ENCODE assay signal across 11 cellular contexts in the genomic region with DNA sequence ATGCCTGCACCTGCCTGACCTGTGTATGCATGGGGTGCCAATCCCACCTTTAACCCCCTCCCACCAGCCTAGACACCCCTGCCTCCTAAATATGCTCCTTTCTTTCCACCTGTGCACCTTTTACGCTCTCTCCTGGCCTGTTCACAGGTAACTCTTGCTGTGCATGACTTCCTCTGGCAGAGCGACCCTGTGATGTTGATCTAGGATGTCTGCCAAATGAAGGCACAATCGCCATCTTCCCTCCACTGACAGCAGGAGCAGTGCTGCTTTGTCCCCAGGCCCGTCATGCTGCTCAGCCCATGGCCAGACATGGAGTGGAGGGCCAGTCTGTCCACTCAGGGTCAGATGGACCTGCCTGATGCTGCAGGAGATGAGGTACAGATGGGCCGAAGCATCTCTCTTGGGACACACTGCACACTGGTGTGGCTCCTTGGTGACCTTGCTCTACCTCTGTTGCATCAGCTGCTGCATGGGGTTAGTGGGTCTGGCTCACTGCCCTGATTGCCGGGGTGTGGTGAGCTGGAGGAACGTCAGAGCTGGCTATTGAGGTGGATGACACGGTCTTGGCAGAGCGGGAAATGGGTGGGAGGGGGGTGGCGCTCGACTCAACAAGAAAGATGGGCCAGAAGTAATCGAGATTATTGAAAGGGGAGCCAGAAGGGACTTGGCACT.
A peak's percentile ranks its signal among the peaks of the same experiment; 100 is the strongest.
DNase-seq lines count a peak whose midpoint lies in the region; ATAC-seq and TF ChIP-seq lines count a peak whose summit lies in the region.
"Had no signal": no experiment of that assay in that cellular context is flagged by ENCODE, and none has a peak within 500 bp of the region (broad histone marks: within the 10 kb centered on the region; RNA-seq: fewer than 3 reads in every experiment).

No MANE protein-coding gene starts in this region.

- H3K4me1 ChIP-seq in PC-3 (ENCODE audit: insufficient read depth, low read length) (peaks cover 46% of the 10 kb centered on the region), thyroid gland (peaks cover 24 to 51% of the 10 kb centered on the region in 2 donors)

- POLR2A ChIA-PET in PC-3 (lab: Charles Lee; ENCODE audit: unreplicated experiment): no interaction called here

- peak overlapping the region; percentile 53 for H3K27ac ChIP-seq in PC-3 (ENCODE audit: low read length)
- H3K27ac ChIP-seq in thyroid gland: no peak overlapping the region
- H3K27ac ChIP-seq: 22Rv1, neutrophil had no signal

- no peak for TF ChIP-seq POLR2A in thyroid gland (IDR thresholded peaks at IDR 0.05)

- no peaks in the 10 kb centered on the region for H3K79me2 ChIP-seq in PC-3 (ENCODE audit: low read length)

- BruUV-seq in PC-3 (replicated peaks; lab: Mats Ljungman, UMichigan): no TSS peak

- no peaks in the 10 kb centered on the region for H3K9me2 ChIP-seq in PC-3 (replicated peaks; ENCODE audit: low read length)

- intact Hi-C loops in PC-3 (cut with micrococcal nuclease) (no loop called here), thyroid gland (cut with DNase I) (no loop called here)

- no peak overlapping the region for H2AFZ ChIP-seq in PC-3 (ENCODE audit: low read length)

- no peaks in the 10 kb centered on the region for H3K9me3 ChIP-seq in PC-3 (ENCODE audit: low read length)
- H3K9me3 ChIP-seq in thyroid gland: no peaks in the 10 kb centered on the region
- H3K9me3 ChIP-seq: neutrophil had no signal

- H3K4me3 ChIP-seq in PC-3 (ENCODE audit: low read length) (no peak overlapping the region), fibroblast of mammary gland (ENCODE audit: control insufficient read depth, low read depth, low read length) (no peak overlapping the region), thyroid gland (replicated peaks in 1 of 3) (no peak overlapping the region)

- no peaks in the 10 kb centered on the region for H3K36me3 ChIP-seq in PC-3 (ENCODE audit: low read depth, low read length)
- H3K36me3 ChIP-seq in thyroid gland: no peaks in the 10 kb centered on the region
- H3K36me3 ChIP-seq: neutrophil had no signal

- ATAC-seq in PC-3: peak; percentile 33; the same call in 1 of the 2 replicates

- H3K4me2 ChIP-seq in PC-3 (ENCODE audit: low read length): peak overlapping the region; percentile 11; the same call in 1 of the 2 replicates

- CTCF ChIA-PET in PC-3 (lab: Charles Lee): no interaction called here

- no peaks in the 10 kb centered on the region for H3F3A ChIP-seq in PC-3 (ENCODE audit: low read length, unreplicated experiment)

- WGBS in thyroid gland, 2 donors: 34 to 39% methylated on average over 12 of the region's 12 CpGs

- H3K9ac ChIP-seq in PC-3 (ENCODE audit: low read length): no peak overlapping the region

- H4K20me1 ChIP-seq in PC-3 (ENCODE audit: low read length): no peaks in the 10 kb centered on the region

- TF ChIP-seq CTCF in PC-3 (conservative IDR thresholded peaks at IDR 0.05; ENCODE audit: low read depth, low read length) (no peak), fibroblast of mammary gland (conservative IDR thresholded peaks at IDR 0.05; ENCODE audit: control insufficient read depth, insufficient read depth, low read depth, low read length) (no peak), thyroid gland (IDR thresholded peaks at IDR 0.05) (no peak), GM20000 (IDR thresholded peaks at IDR 0.05; ENCODE audit: extremely low read depth, missing control alignments) (no peak)

- H3K27me3 ChIP-seq in PC-3 (ENCODE audit: low read length): no peaks in the 10 kb centered on the region
- no peaks in the 10 kb centered on the region for H3K27me3 ChIP-seq in thyroid gland

- DNase-seq in DMS 273 (lab: John Stamatoyannopoulos, UW; ENCODE audit: unreplicated experiment): peak; percentile 31
- no peak for DNase-seq in DMS 273 treated with DMSO at 0.1 percent for 48 hours (lab: John Stamatoyannopoulos, UW)
- peak; percentile 66 for DNase-seq in PC-3
- peak; percentile 94 for DNase-seq in fibroblast of mammary gland (ENCODE audit: low read depth)
- peak; percentile 82 to 84 for DNase-seq in thyroid gland
- DNase-seq in inferior parietal cortex (ENCODE audit: extremely low spot score): no peak
- DNase-seq in stimulated activated CD4-positive, alpha-beta T cell treated with anti-CD3 and anti-CD28 coated beads, Interleukin-4, amount 100 ng/mL, for 4 hours: no peak
- DNase-seq in GM20000 (ENCODE audit: low spot score): no peak
- DNase-seq: NCI-H82 had no signal

Comparison
In these comparisons a context has a peak if more than half of its experiments do, and no peak if none do; other contexts are left out.
1. DNase-seq: peak in DMS 273 (single experiment), PC-3 (single experiment), fibroblast of mammary gland (single experiment) and thyroid gland (2 of 2); none in DMS 273 treated with DMSO at 0.1 percent for 48 hours (single experiment), inferior parietal cortex (single experiment), stimulated activated CD4-positive, alpha-beta T cell treated with anti-CD3 and anti-CD28 coated beads, Interleukin-4, amount 100 ng/mL, for 4 hours (0 of 2) and GM20000 (single experiment).